1 cellular context compared by ENCODE assay signal in the genomic region with DNA sequence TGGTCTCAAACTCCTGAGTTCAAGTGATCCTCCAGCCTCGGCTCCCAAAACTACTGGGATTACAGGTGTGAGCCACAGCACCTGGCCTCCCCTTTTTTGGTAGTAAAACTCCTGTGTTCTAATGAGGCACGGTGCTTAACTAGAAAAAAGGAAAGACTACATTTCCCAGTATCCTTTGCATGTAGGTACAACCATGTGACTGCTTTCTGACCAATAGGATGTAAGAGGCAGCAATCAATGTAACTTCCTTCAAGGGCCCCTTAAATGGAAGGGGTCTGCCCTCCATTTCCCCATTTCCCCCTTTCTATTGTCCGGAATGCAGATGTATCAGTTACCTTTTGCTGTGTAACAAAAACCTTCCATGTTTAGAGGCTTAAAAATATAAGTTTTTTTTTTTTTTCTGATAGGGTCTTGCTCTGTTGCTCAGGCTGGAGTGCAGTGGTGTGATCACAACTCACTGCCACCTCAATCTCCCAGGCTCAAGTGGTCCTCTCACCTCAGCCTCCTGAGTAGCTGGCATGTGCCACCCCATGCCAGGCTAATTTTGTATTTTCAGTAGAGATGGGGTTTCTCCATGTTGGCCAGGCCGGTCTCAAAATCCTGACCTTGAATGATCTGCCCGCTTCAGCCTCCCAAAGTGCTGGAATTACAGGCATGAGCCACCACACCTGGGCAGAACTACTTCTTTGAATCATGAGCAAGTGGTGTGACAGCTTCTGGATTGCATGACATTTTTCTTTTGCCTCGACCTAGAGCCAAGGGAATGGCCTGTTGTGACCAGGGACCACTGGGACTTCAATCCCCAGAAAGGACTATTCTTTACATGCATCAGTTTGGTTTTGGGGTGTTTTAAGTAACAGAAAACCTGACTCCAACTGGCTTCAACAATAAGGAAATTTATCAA.
TF ChIP-seq lines count a peak whose summit lies in the region.

No MANE protein-coding gene starts in this region.

TF ChIP-seq in endothelial cell of umbilical vein, 7 proteins besides CTCF, POLR2A, EP300 and RAD21:
- TF ChIP-seq EZH2 (IDR thresholded peaks at IDR 0.05; ENCODE audit: borderline replicate concordance, low read depth, low read length, severe bottlenecking), result no peak
